ENCODE assay signal across 8 cellular contexts in the genomic region with DNA sequence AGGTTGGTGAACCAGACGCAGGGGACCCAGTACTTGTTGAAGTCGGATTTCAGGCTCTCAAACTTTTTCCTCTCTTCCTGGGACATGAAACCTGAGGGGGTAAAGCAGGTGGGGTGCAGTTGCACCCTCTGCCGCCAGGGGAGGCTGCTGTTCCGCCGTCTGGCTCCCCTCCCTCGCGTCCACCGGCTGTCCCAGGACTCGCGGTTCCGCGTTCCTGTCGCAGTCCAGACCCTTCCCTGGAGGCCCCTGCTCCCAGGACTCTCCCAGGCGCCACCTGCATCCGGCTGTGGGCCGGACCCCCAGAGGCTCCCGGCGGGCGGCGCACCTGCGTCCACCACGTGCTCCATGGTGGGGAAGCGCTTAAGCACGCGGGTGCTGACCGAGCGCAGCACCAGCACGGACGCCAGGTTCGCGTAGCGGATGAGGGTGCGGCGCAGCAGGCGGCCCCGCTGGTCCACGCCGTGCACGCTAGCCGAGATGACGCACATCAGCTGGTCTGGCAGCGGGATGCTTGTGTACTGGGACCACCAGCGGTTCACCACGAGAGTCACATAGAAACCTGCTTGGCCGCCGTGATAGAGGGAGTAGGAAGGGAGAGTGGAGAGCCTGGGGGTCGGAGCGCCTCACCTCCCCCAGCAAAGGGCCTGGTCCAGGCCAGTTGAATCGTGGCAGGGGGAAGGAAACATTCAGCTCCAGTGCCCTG. TPM values are rescaled to one million over a fixed set of nuclear protein-coding genes. Genes with fewer than 3 reads are reported as not detected.
DNase-seq lines count a peak whose midpoint lies in the region; ATAC-seq and TF ChIP-seq lines count a peak whose summit lies in the region.

No MANE protein-coding gene starts in this region.

- H3K27me3 Mint-ChIP-seq in IgD-negative memory B cell, result no peaks in the 10 kb centered on the region
- H3K27me3 Mint-ChIP-seq in activated CD4-positive, alpha-beta T cell treated with anti-CD3 and anti-CD28 coated beads for 36 hours, result no peaks in the 10 kb centered on the region
- H3K27me3 Mint-ChIP-seq in dendritic cell treated with granulocyte-macrophage colony-stimulating factor and Interleukin-4, amounts not matched to agents 40 ng/mL and 50 ng/mL, for 4 days, result peaks cover 23% of the 10 kb centered on the region

- no peaks in the 10 kb centered on the region for H3K36me3 Mint-ChIP-seq in IgD-negative memory B cell
- H3K36me3 Mint-ChIP-seq in activated CD4-positive, alpha-beta T cell treated with anti-CD3 and anti-CD28 coated beads for 36 hours (ENCODE audit: low read depth), result peaks cover 16% of the 10 kb centered on the region
- peaks cover 11% of the 10 kb centered on the region for H3K36me3 Mint-ChIP-seq in dendritic cell treated with granulocyte-macrophage colony-stimulating factor and Interleukin-4, amounts not matched to agents 40 ng/mL and 50 ng/mL, for 4 days (ENCODE audit: low read depth)

- CTCF ChIA-PET in activated CD4-positive, alpha-beta T cell treated with anti-CD3 and anti-CD28 coated beads for 36 hours (lab: Charles Lee), result interaction anchor here (0.5 to 3.3 kb wide), 14 partner anchors 11 to 703 kb away, joined by 3 to 13 read pairs (median 4); partner anchors contain the start of genes BTBD19, RNU5D-1 and RPS8

- POLR2A ChIA-PET in activated CD4-positive, alpha-beta T cell treated with anti-CD3 and anti-CD28 coated beads for 36 hours (lab: Charles Lee), result interaction anchor here (0.6 to 3.2 kb wide), 7 partner anchors 10 to 64 kb away, joined by 3 to 29 read pairs (median 5); partner anchors contain the start of genes PLK3, RNU5D-1 and RPS8

- peak overlapping the region; percentile 73 to 94 (median 83) for H3K4me3 Mint-ChIP-seq in IgD-negative memory B cell
- peak overlapping the region; percentile 66 for H3K4me3 Mint-ChIP-seq in activated CD4-positive, alpha-beta T cell treated with anti-CD3 and anti-CD28 coated beads for 36 hours
- peak overlapping the region; percentile 68 for H3K4me3 Mint-ChIP-seq in dendritic cell treated with granulocyte-macrophage colony-stimulating factor and Interleukin-4, amounts not matched to agents 40 ng/mL and 50 ng/mL, for 4 days

- peak; percentile 73 for ATAC-seq in activated CD4-positive, alpha-beta T cell treated with anti-CD3 and anti-CD28 coated beads for 36 hours
- no peak for ATAC-seq in HG03097 (IDR thresholded peaks at IDR 0.05; ENCODE audit: low FRiP score, unreplicated experiment)

- no peaks in the 10 kb centered on the region for H3K9me3 Mint-ChIP-seq in IgD-negative memory B cell
- H3K9me3 Mint-ChIP-seq in activated CD4-positive, alpha-beta T cell treated with anti-CD3 and anti-CD28 coated beads for 36 hours (ENCODE audit: low read depth), result no peaks in the 10 kb centered on the region
- no peaks in the 10 kb centered on the region for H3K9me3 Mint-ChIP-seq in dendritic cell treated with granulocyte-macrophage colony-stimulating factor and Interleukin-4, amounts not matched to agents 40 ng/mL and 50 ng/mL, for 4 days

- peak overlapping the region; percentile 79 to 96 (median 93) for H3K27ac Mint-ChIP-seq in IgD-negative memory B cell
- H3K27ac Mint-ChIP-seq in activated CD4-positive, alpha-beta T cell treated with anti-CD3 and anti-CD28 coated beads for 36 hours, result peak overlapping the region; percentile 69
- H3K27ac Mint-ChIP-seq in dendritic cell treated with granulocyte-macrophage colony-stimulating factor and Interleukin-4, amounts not matched to agents 40 ng/mL and 50 ng/mL, for 4 days, result peak overlapping the region; percentile 75

- TF ChIP-seq POLR2A in lower leg skin (IDR thresholded peaks at IDR 0.05), result no peak

- peak; percentile 45 for DNase-seq in NCI-H1436 (lab: John Stamatoyannopoulos, UW)
- no peak for DNase-seq in NCI-H1436 treated with DMSO at 0.1 percent for 48 hours (lab: John Stamatoyannopoulos, UW)
- DNase-seq in activated CD4-positive, alpha-beta T cell treated with anti-CD3 and anti-CD28 coated beads for 36 hours, result peak; percentile 85
- DNase-seq in lower leg skin (ENCODE audit: low spot score in 2 of 2), result no peak
- DNase-seq in stimulated activated CD8-positive, alpha-beta memory T cell treated with anti-CD3 and anti-CD28 coated beads, Interleukin-12 subunit alpha, Interleukin-12 subunit beta, amount 100 ng/mL, for 4 hours (ENCODE audit: low read depth), result peak; percentile 66

- WGBS in lower leg skin, 2 donors, result 21 to 27% methylated on average over 18 to 20 of the region's 49 CpGs

- H3K4me1 Mint-ChIP-seq in IgD-negative memory B cell, result peaks cover 21 to 25% (median 24%) of the 10 kb centered on the region in 3 donors
- peaks cover 31% of the 10 kb centered on the region for H3K4me1 Mint-ChIP-seq in activated CD4-positive, alpha-beta T cell treated with anti-CD3 and anti-CD28 coated beads for 36 hours
- peaks cover 27% of the 10 kb centered on the region for H3K4me1 Mint-ChIP-seq in dendritic cell treated with granulocyte-macrophage colony-stimulating factor and Interleukin-4, amounts not matched to agents 40 ng/mL and 50 ng/mL, for 4 days (ENCODE audit: low read depth)

- peak overlapping the region; percentile 16 for H3K4me3 ChIP-seq in lower leg skin (ENCODE audit: low read depth, poor library complexity, severe bottlenecking)

- TF ChIP-seq CTCF in lower leg skin (IDR thresholded peaks at IDR 0.05), result peak in 2 of 3 donors; percentile 72 to 99

- intact Hi-C loops in activated CD4-positive, alpha-beta T cell treated with anti-CD3 and anti-CD28 coated beads for 36 hours (cut with DNase I, micrococcal nuclease), result loop anchor here (1.0 to 5.0 kb wide), 4 partner anchors 33 to 226 kb away; partner anchors contain the start of genes HECTD3 (in 1 of the 2) and UROD (in 1 of the 2)
- intact Hi-C loops in dendritic cell treated with granulocyte-macrophage colony-stimulating factor and Interleukin-4, amounts not matched to agents 40 ng/mL and 50 ng/mL, for 4 days (cut with micrococcal nuclease), result no loop called here
- intact Hi-C loops in lower leg skin (cut with DNase I; ENCODE audit: low total_unique reads), result no loop called here

RNA-seq across cellular contexts. Expression of gene BEST4, which starts 1.7 kb away (rescaled TPM):
- 0.94 TPM for polyA plus RNA-seq in IgD-negative memory B cell
- under 1 TPM; 0.69 to 0.71 TPM for total RNA-seq in activated CD4-positive, alpha-beta T cell treated with anti-CD3 and anti-CD28 coated beads for 36 hours
- under 1 TPM in 1 of 4 donors, not detected in 3; 0.23 TPM for total RNA-seq in lower leg skin

RNA-seq across cellular contexts. Expression of gene RPS8, which starts 10.9 kb away (rescaled TPM):
- polyA plus RNA-seq in IgD-negative memory B cell, result 1,590 TPM
- total RNA-seq in activated CD4-positive, alpha-beta T cell treated with anti-CD3 and anti-CD28 coated beads for 36 hours, result 1,000 to 10,000 TPM; 3,005 to 3,275 TPM
- total RNA-seq in lower leg skin, result 1,000 to 10,000 TPM; 2,628 to 4,866 (median 3,019) TPM

RNA-seq across cellular contexts. Expression of gene PLK3, which starts 13.9 kb away (rescaled TPM):
- polyA plus RNA-seq in IgD-negative memory B cell, result 9.6 TPM
- total RNA-seq in activated CD4-positive, alpha-beta T cell treated with anti-CD3 and anti-CD28 coated beads for 36 hours, result 10 to 100 TPM; 52.1 to 52.7 TPM
- total RNA-seq in lower leg skin, result 10 to 100 TPM; 39.7 to 80.9 (median 44.9) TPM

RNA-seq across cellular contexts. Expression of gene DYNLT4, which starts 20.9 kb away (rescaled TPM):
- polyA plus RNA-seq in IgD-negative memory B cell, result not detected
- under 1 TPM in 1 of 2 experiments, not detected in 1; 0.32 TPM for total RNA-seq in activated CD4-positive, alpha-beta T cell treated with anti-CD3 and anti-CD28 coated beads for 36 hours
- 1 to 10 TPM in 1 of 4 donors, not detected in 3; 2.4 TPM for total RNA-seq in lower leg skin

RNA-seq across cellular contexts. Expression of gene BTBD19, which starts 22.0 kb away (rescaled TPM):
- polyA plus RNA-seq in IgD-negative memory B cell, result not detected
- total RNA-seq in activated CD4-positive, alpha-beta T cell treated with anti-CD3 and anti-CD28 coated beads for 36 hours, result 10 to 100 TPM; 16.7 to 17.2 TPM
- 1 to 10 TPM; 1.0 to 4.0 (median 2.4) TPM for total RNA-seq in lower leg skin

Comparison
In these comparisons a context has a peak if more than half of its experiments do, and no peak if none do; other contexts are left out.
1. DNase-seq: peak in NCI-H1436 (single experiment), activated CD4-positive, alpha-beta T cell treated with anti-CD3 and anti-CD28 coated beads for 36 hours (single experiment) and stimulated activated CD8-positive, alpha-beta memory T cell treated with anti-CD3 and anti-CD28 coated beads, Interleukin-12 subunit alpha, Interleukin-12 subunit beta, amount 100 ng/mL, for 4 hours (single experiment); none in NCI-H1436 treated with DMSO at 0.1 percent for 48 hours (single experiment) and lower leg skin (0 of 2).
2. intact Hi-C loops: an anchor here in activated CD4-positive, alpha-beta T cell treated with anti-CD3 and anti-CD28 coated beads for 36 hours (1.0 to 5.0 kb wide); none called in dendritic cell treated with granulocyte-macrophage colony-stimulating factor and Interleukin-4, amounts not matched to agents 40 ng/mL and 50 ng/mL, for 4 days and lower leg skin.
3. Peak in every context shown above with its lines, with median percentiles within 50 percentile points of each other: H3K27ac Mint-ChIP-seq and H3K4me3 Mint-ChIP-seq.